19 cellular contexts compared by ENCODE assay signal in genomic region chr17:27985306-27985705, GRCh38. TPM values are rescaled to one million over a fixed set of nuclear protein-coding genes. Genes with fewer than 3 reads are reported as not detected.
DNase-seq lines count a peak whose midpoint lies in the region; ATAC-seq and TF ChIP-seq lines count a peak whose summit lies in the region.
"Had no signal": no experiment of that assay in that cellular context is flagged by ENCODE, and none has a peak within 500 bp of the region (broad histone marks: within the 10 kb centered on the region; RNA-seq: fewer than 3 reads in every experiment).

No MANE protein-coding gene starts in this region.

- no peaks in the 10 kb centered on the region for H3K9me2 ChIP-seq in OCI-LY7 (ENCODE audit: insufficient read depth, low read length)

- no peaks in the 10 kb centered on the region for H3K79me2 ChIP-seq in OCI-LY7 (ENCODE audit: insufficient read depth, low read depth, low read length)

- DNase-seq in Right ventricle myocardium superior (no peak), cardiac septum (ENCODE audit: low spot score) (no peak), OCI-LY7 (ENCODE audit: low spot score) (no peak), germinal center (ENCODE audit: low spot score) (peak; percentile 34), superior temporal gyrus (ENCODE audit: extremely low spot score) (peak; percentile 16), activated gamma-delta T cell (lab: John Stamatoyannopoulos, UW) (no peak)
- DNase-seq in naive thymus-derived CD4-positive, alpha-beta T cell, result no peak
- DNase-seq: activated CD4-positive, alpha-beta memory T cell treated with anti-CD3 and anti-CD28 coated beads for 36 hours; HCEC 1CT; mesenchymal stem cell; NCI-H2081 treated with DMSO at 0.1 percent for 48 hours; NCI-H774; SIG-M5 had no signal

- TF ChIP-seq CTCF in OCI-LY7 (conservative IDR thresholded peaks at IDR 0.05; ENCODE audit: low read length), result no peak

- CTCF ChIA-PET in OCI-LY7 (lab: Charles Lee; ENCODE audit: unreplicated experiment), result no interaction called here
- CTCF ChIA-PET in naive thymus-derived CD4-positive, alpha-beta T cell (lab: Charles Lee), result no interaction called here

- no peaks in the 10 kb centered on the region for H3K9me3 ChIP-seq in OCI-LY7 (ENCODE audit: low read length)
- no peaks in the 10 kb centered on the region for H3K9me3 ChIP-seq in naive thymus-derived CD4-positive, alpha-beta T cell (ENCODE audit: control insufficient read depth in 2 of 3, low read length in 3 of 3)
- H3K9me3 ChIP-seq: A549, ascending aorta had no signal

- peak overlapping the region in 3 of 10 donors; percentile 0 to 29 (median 16) for H3K4me3 Mint-ChIP-seq in naive thymus-derived CD4-positive, alpha-beta T cell
- H3K4me3 Mint-ChIP-seq: activated CD4-positive, alpha-beta memory T cell treated with anti-CD3 and anti-CD28 coated beads for 36 hours; activated T-helper 1 cell treated with anti-CD3 and anti-CD28 coated beads, Interleukin-12 subunit alpha, Interleukin-12 subunit beta, Interleukin-2, Interleukin-4 antibody, amounts not matched to agents 30 ng/mL and 10 ng/mL and 1 ng/mL, durations not matched to agents 14 hours and 24 hours and 36 hours; stimulated activated naive CD8-positive, alpha-beta T cell treated with anti-CD3 and anti-CD28 coated beads, Interleukin-15, Interleukin-2, amounts not matched to agents 100 ng/mL and 50 ng/mL, for 24 hours had no signal

- H3K36me3 ChIP-seq in OCI-LY7 (ENCODE audit: insufficient read depth, low read length), result no peaks in the 10 kb centered on the region
- H3K36me3 ChIP-seq in naive thymus-derived CD4-positive, alpha-beta T cell (ENCODE audit: control insufficient read depth in 2 of 3, insufficient read depth in 3 of 3, low read length in 3 of 3), result no peaks in the 10 kb centered on the region
- H3K36me3 ChIP-seq: ascending aorta had no signal

- no peaks in the 10 kb centered on the region for H3K9me3 Mint-ChIP-seq in naive thymus-derived CD4-positive, alpha-beta T cell
- H3K9me3 Mint-ChIP-seq: activated CD4-positive, alpha-beta memory T cell treated with anti-CD3 and anti-CD28 coated beads for 36 hours; activated T-helper 1 cell treated with anti-CD3 and anti-CD28 coated beads, Interleukin-12 subunit alpha, Interleukin-12 subunit beta, Interleukin-2, Interleukin-4 antibody, amounts not matched to agents 30 ng/mL and 10 ng/mL and 1 ng/mL, durations not matched to agents 14 hours and 24 hours and 36 hours; stimulated activated naive CD8-positive, alpha-beta T cell treated with anti-CD3 and anti-CD28 coated beads, Interleukin-15, Interleukin-2, amounts not matched to agents 100 ng/mL and 50 ng/mL, for 24 hours had no signal

- H3K4me3 ChIP-seq in OCI-LY7 (ENCODE audit: low read depth, low read length, poor library complexity, severe bottlenecking), result no peak overlapping the region
- H3K4me3 ChIP-seq in naive thymus-derived CD4-positive, alpha-beta T cell (ENCODE audit: low read length), result no peak overlapping the region
- H3K4me3 ChIP-seq: A549, ascending aorta, skin epidermis had no signal

- peaks cover 0 to 28% (median 1%) of the 10 kb centered on the region in 5 donors for H3K27me3 Mint-ChIP-seq in naive thymus-derived CD4-positive, alpha-beta T cell

- peaks cover 0 to 9% (median 0%) of the 10 kb centered on the region in 7 donors for H3K4me1 Mint-ChIP-seq in naive thymus-derived CD4-positive, alpha-beta T cell

- no peaks in the 10 kb centered on the region for H3K27me3 ChIP-seq in naive thymus-derived CD4-positive, alpha-beta T cell (ENCODE audit: control insufficient read depth in 2 of 2, insufficient read depth in 2 of 2, low read length in 2 of 2)
- H3K27me3 ChIP-seq: ascending aorta had no signal

- POLR2A ChIA-PET in OCI-LY7 (lab: Charles Lee), result no interaction called here
- POLR2A ChIA-PET in naive thymus-derived CD4-positive, alpha-beta T cell (lab: Charles Lee), result no interaction called here

- no peak overlapping the region for H3K27ac ChIP-seq in OCI-LY7 (ENCODE audit: low read depth, low read length, poor library complexity, severe bottlenecking)
- no peak overlapping the region for H3K27ac ChIP-seq in naive thymus-derived CD4-positive, alpha-beta T cell (ENCODE audit: low read depth, low read length)
- H3K27ac ChIP-seq: A549, ascending aorta had no signal

- ATAC-seq in Right ventricle myocardium superior (ENCODE audit: poor library complexity) (peak; percentile 29), GM18870 (IDR thresholded peaks at IDR 0.05; ENCODE audit: unreplicated experiment) (no peak)
- no peak for ATAC-seq in naive thymus-derived CD4-positive, alpha-beta T cell
- ATAC-seq: A549 had no signal

- H3K4me1 ChIP-seq in OCI-LY7 (ENCODE audit: insufficient read depth, low read length, poor library complexity, severe bottlenecking), result peaks cover 4% of the 10 kb centered on the region
- H3K4me1 ChIP-seq in naive thymus-derived CD4-positive, alpha-beta T cell (ENCODE audit: control insufficient read depth in 2 of 2, insufficient read depth in 2 of 2, low read length in 2 of 2), result no peaks in the 10 kb centered on the region
- H3K4me1 ChIP-seq: ascending aorta had no signal

- H3K36me3 Mint-ChIP-seq in naive thymus-derived CD4-positive, alpha-beta T cell, result no peaks in the 10 kb centered on the region
- H3K36me3 Mint-ChIP-seq: activated CD4-positive, alpha-beta memory T cell treated with anti-CD3 and anti-CD28 coated beads for 36 hours had no signal

- no peak overlapping the region for H3K27ac Mint-ChIP-seq in naive thymus-derived CD4-positive, alpha-beta T cell
- H3K27ac Mint-ChIP-seq: activated CD4-positive, alpha-beta memory T cell treated with anti-CD3 and anti-CD28 coated beads for 36 hours; activated T-helper 1 cell treated with anti-CD3 and anti-CD28 coated beads, Interleukin-12 subunit alpha, Interleukin-12 subunit beta, Interleukin-2, Interleukin-4 antibody, amounts not matched to agents 30 ng/mL and 10 ng/mL and 1 ng/mL, durations not matched to agents 14 hours and 24 hours and 36 hours; stimulated activated naive CD8-positive, alpha-beta T cell treated with anti-CD3 and anti-CD28 coated beads, Interleukin-15, Interleukin-2, amounts not matched to agents 100 ng/mL and 50 ng/mL, for 24 hours had no signal

- H3K4me2 ChIP-seq in OCI-LY7 (ENCODE audit: low read length), result no peak overlapping the region
- H3K4me2 ChIP-seq: A549 had no signal

- H2AFZ ChIP-seq in OCI-LY7 (ENCODE audit: low read length), result peak overlapping the region; percentile 20

- intact Hi-C loops in Right ventricle myocardium superior (cut with DNase I) (no loop called here), cardiac septum (cut with DNase I) (no loop called here), OCI-LY7 (cut with micrococcal nuclease; ENCODE audit: unreplicated experiment) (no loop called here)
- intact Hi-C loops in naive thymus-derived CD4-positive, alpha-beta T cell (cut with micrococcal nuclease), result no loop called here

- no peaks in the 10 kb centered on the region for H4K20me1 ChIP-seq in OCI-LY7 (ENCODE audit: insufficient read depth, low read length)

- no TSS peak for BruUV-seq in OCI-LY7 (replicated peaks; lab: Mats Ljungman, UMichigan)

RNA-seq across cellular contexts. Expression of gene NLK, which starts 57.2 kb away (rescaled TPM):
- total RNA-seq in Right ventricle myocardium superior (20.2 TPM), cardiac septum (21.4 TPM), OCI-LY7 (2022) (27.8 and 31.1 TPM in 2 replicates)
- 18.1 and 23.3 TPM in 2 replicates for total RNA-seq in OCI-LY7 (2014; rRNA removed; shearing (Covaris generic))
- total RNA-seq in naive thymus-derived CD4-positive, alpha-beta T cell, result 10 to 100 TPM; 12.9 to 19.2 (median 18.0) TPM
- polyA plus RNA-seq in naive thymus-derived CD4-positive, alpha-beta T cell, result 1 to 10 TPM; 1.0 to 2.1 TPM

Comparison
In these comparisons a context has a peak if more than half of its experiments do, and no peak if none do; other contexts are left out.
1. DNase-seq: peak in germinal center (single experiment) and superior temporal gyrus (single experiment); none in Right ventricle myocardium superior (single experiment), cardiac septum (single experiment), OCI-LY7 (single experiment), activated gamma-delta T cell (single experiment) and naive thymus-derived CD4-positive, alpha-beta T cell (0 of 9).